Comparison of ENCODE assay signal across 18 cellular contexts in the genomic region with DNA sequence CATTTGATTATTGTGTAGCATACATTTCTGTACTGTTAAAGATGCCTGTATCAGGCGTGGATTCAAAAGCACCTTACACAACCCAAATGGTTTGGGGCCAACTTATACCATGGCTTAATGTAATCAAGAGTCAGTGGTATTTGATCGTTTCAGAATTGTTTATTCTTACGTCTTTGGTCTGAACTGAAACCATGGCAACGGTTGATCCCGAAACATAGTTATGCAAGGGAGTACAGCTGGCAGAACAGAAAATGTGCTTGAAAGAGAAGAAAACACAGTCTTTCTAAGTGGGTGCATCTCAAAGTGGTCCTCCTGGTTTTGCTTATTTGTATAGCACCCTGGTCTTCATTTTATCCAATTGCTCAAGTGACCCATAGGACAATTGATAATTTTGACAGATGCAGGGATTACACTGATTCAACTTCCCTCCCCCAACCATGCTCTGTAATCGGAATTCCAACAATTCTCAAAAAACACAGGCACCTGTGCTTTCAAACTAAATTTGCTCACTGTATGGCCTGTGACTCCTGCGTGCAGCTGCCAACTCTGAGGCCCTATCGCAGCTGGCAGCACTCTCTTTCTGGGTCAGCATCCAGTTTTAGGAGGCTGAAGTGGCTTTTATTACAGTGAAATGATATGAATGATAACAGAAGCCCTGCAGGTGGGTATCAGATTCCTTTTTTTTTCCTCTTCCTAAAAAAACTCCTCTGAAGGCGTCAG.
DNase-seq lines count a peak whose midpoint lies in the region; ATAC-seq and TF ChIP-seq lines count a peak whose summit lies in the region.
"Had no signal": no experiment of that assay in that cellular context is flagged by ENCODE, and none has a peak within 500 bp of the region (broad histone marks: within the 10 kb centered on the region; RNA-seq: fewer than 3 reads in every experiment).

No MANE protein-coding gene starts in this region.

- intact Hi-C loops in IMR-90 (cut with micrococcal nuclease): no loop called here

- dilution Hi-C loops in IMR-90 (cut with HindIII; ENCODE audit: low sequenced_read_pairs, unreplicated experiment): no loop called here

- peaks cover 3% of the 10 kb centered on the region; the same call in 1 of the 2 replicates for H3K4me1 ChIP-seq in IMR-90 (ENCODE audit: control insufficient read depth, insufficient read depth, low read length)
- H3K4me1 ChIP-seq in fibroblast of lung (ENCODE audit: control insufficient read depth, extremely low read depth, insufficient read depth, low read length): peaks cover 5% of the 10 kb centered on the region
- H3K4me1 ChIP-seq in parathyroid adenoma: peaks cover 12% of the 10 kb centered on the region

- no peak overlapping the region for H3K18ac ChIP-seq in IMR-90 (ENCODE audit: low read depth, low read length)

- peaks cover 5% of the 10 kb centered on the region for H3K27me3 Mint-ChIP-seq in HFFc6 (ENCODE audit: insufficient read depth)
- H3K27me3 Mint-ChIP-seq: activated CD4-positive, alpha-beta memory T cell treated with anti-CD3 and anti-CD28 coated beads for 36 hours; activated naive CD4-positive, alpha-beta T cell treated with anti-CD3 and anti-CD28 coated beads, Interleukin-2, amount 10 ng/mL, durations not matched to agents 7 days and 5 days; dendritic cell treated with granulocyte-macrophage colony-stimulating factor and Interleukin-4, amounts not matched to agents 40 ng/mL and 50 ng/mL, for 4 days; type B pancreatic cell had no signal

- H3K4me3 Mint-ChIP-seq in HFFc6: no peak overlapping the region
- H3K4me3 Mint-ChIP-seq: activated CD4-positive, alpha-beta memory T cell treated with anti-CD3 and anti-CD28 coated beads for 36 hours; activated naive CD4-positive, alpha-beta T cell treated with anti-CD3 and anti-CD28 coated beads, Interleukin-2, amount 10 ng/mL, durations not matched to agents 7 days and 5 days; dendritic cell treated with granulocyte-macrophage colony-stimulating factor and Interleukin-4, amounts not matched to agents 40 ng/mL and 50 ng/mL, for 4 days; type B pancreatic cell had no signal

- H4K91ac ChIP-seq in IMR-90 (ENCODE audit: insufficient read depth, low read depth, low read length): no peak overlapping the region

- no peak for TF ChIP-seq RAD21 in IMR-90 (IDR thresholded peaks at IDR 0.05; ENCODE audit: low read length)

- H2AFZ ChIP-seq in IMR-90 (replicated peaks; ENCODE audit: low read length, poor library complexity) (no peak overlapping the region), fibroblast of lung (ENCODE audit: low read length) (no peak overlapping the region), parathyroid adenoma (no peak overlapping the region)

- H3K27ac ChIP-seq in IMR-90 (ENCODE audit: insufficient read depth, low read length) (no peak overlapping the region), fibroblast of lung (ENCODE audit: insufficient read depth, low read length) (no peak overlapping the region), parathyroid adenoma (no peak overlapping the region)
- H3K27ac ChIP-seq: gastrocnemius medialis, Peyer's patch had no signal

- no TSS peak for BruUV-seq in IMR-90 (replicated peaks; lab: Mats Ljungman, UMichigan)

- H2BK20ac ChIP-seq in IMR-90 (ENCODE audit: low read depth, low read length): no peak overlapping the region

- peak overlapping the region; percentile 29; the same call in 1 of the 2 replicates for H3K4me2 ChIP-seq in IMR-90 (ENCODE audit: low read depth, low read length)
- H3K4me2 ChIP-seq in fibroblast of lung (ENCODE audit: extremely low read depth, insufficient read depth, low read length): peak overlapping the region; percentile 16
- H3K4me2 ChIP-seq in parathyroid adenoma (ENCODE audit: low read length): peak overlapping the region; percentile 44

- no peak overlapping the region for H3K56ac ChIP-seq in IMR-90 (ENCODE audit: extremely low read depth, insufficient read depth, low read length)

- in situ Hi-C loops in IMR-90 (cut with MboI; ENCODE audit: low sequenced_read_pairs): no loop called here

- H4K20me1 ChIP-seq in IMR-90 (ENCODE audit: insufficient read depth, low read length): no peaks in the 10 kb centered on the region
- no peaks in the 10 kb centered on the region for H4K20me1 ChIP-seq in fibroblast of lung (ENCODE audit: control insufficient read depth, extremely low read depth, insufficient read depth, low read length)

- H4K5ac ChIP-seq in IMR-90 (ENCODE audit: low read depth, low read length): no peak overlapping the region

- no peak overlapping the region for H3K4me3 ChIP-seq in IMR-90 (ENCODE audit: insufficient read depth, low read depth, low read length)
- no peak overlapping the region for H3K4me3 ChIP-seq in fibroblast of lung (replicated peaks in 1 of 4; ENCODE audit: control extremely low read depth in 1 of 4, insufficient read depth in 1 of 4, low read depth in 3 of 4, low read length in 4 of 4)
- no peak overlapping the region for H3K4me3 ChIP-seq in parathyroid adenoma (ENCODE audit: low read depth, low read length)
- H3K4me3 ChIP-seq: gastrocnemius medialis, Peyer's patch had no signal

- no peak overlapping the region for H3K4ac ChIP-seq in IMR-90 (ENCODE audit: low read depth, low read length)

- H2BK120ac ChIP-seq in IMR-90 (ENCODE audit: low read depth, low read length): no peak overlapping the region

- no peak for TF ChIP-seq CTCF in IMR-90 (conservative IDR thresholded peaks at IDR 0.05; ENCODE audit: low read depth, low read length)
- TF ChIP-seq CTCF in fibroblast of lung (conservative IDR thresholded peaks at IDR 0.05 in 1 of 2, IDR thresholded peaks at IDR 0.05 in 1 of 2; ENCODE audit: low read depth in 1 of 2, low read length in 2 of 2): no peak
- TF ChIP-seq CTCF in parathyroid adenoma (IDR thresholded peaks at IDR 0.05): no peak
- TF ChIP-seq CTCF in HFFc6 (IDR thresholded peaks at IDR 0.05): no peak

- no peak overlapping the region for H3K23ac ChIP-seq in IMR-90 (ENCODE audit: low read depth, low read length)

- no peaks in the 10 kb centered on the region for H3K79me2 ChIP-seq in fibroblast of lung (ENCODE audit: control insufficient read depth, insufficient read depth, low read length)
- H3K79me2 ChIP-seq in parathyroid adenoma: no peaks in the 10 kb centered on the region

- H3K36me3 ChIP-seq in IMR-90 (ENCODE audit: control insufficient read depth, insufficient read depth, low read length) (no peaks in the 10 kb centered on the region), fibroblast of lung (ENCODE audit: control insufficient read depth, insufficient read depth, low read length) (no peaks in the 10 kb centered on the region), parathyroid adenoma (ENCODE audit: control insufficient read depth, insufficient read depth, low read length) (no peaks in the 10 kb centered on the region)
- H3K36me3 ChIP-seq: gastrocnemius medialis, Peyer's patch had no signal

- H3K9me3 Mint-ChIP-seq in HFFc6: peaks cover 22% of the 10 kb centered on the region
- H3K9me3 Mint-ChIP-seq: type B pancreatic cell had no signal

- H3K14ac ChIP-seq in IMR-90 (replicated peaks; ENCODE audit: low read depth, low read length): no peak overlapping the region

- H2AK5ac ChIP-seq in IMR-90 (ENCODE audit: low read depth, low read length): no peak overlapping the region

- POLR2A ChIA-PET in IMR-90 (lab: Charles Lee; ENCODE audit: unreplicated experiment): no interaction called here

- no peak overlapping the region for H2BK15ac ChIP-seq in IMR-90 (ENCODE audit: low read depth, low read length)

- peaks cover 12% of the 10 kb centered on the region; the same call in 1 of the 2 replicates for H3K36me3 Mint-ChIP-seq in HFFc6 (ENCODE audit: low read depth)
- H3K36me3 Mint-ChIP-seq: activated CD4-positive, alpha-beta memory T cell treated with anti-CD3 and anti-CD28 coated beads for 36 hours; activated naive CD4-positive, alpha-beta T cell treated with anti-CD3 and anti-CD28 coated beads, Interleukin-2, amount 10 ng/mL, durations not matched to agents 7 days and 5 days had no signal

- H3K27me3 ChIP-seq in IMR-90 (ENCODE audit: control insufficient read depth, insufficient read depth, low read length) (no peaks in the 10 kb centered on the region; the same call in 1 of the 2 replicates), fibroblast of lung (ENCODE audit: control insufficient read depth, insufficient read depth, low read length) (no peaks in the 10 kb centered on the region), parathyroid adenoma (ENCODE audit: control insufficient read depth, insufficient read depth, low read length) (no peaks in the 10 kb centered on the region)
- H3K27me3 ChIP-seq: gastrocnemius medialis, Peyer's patch had no signal

- H3K9me3 ChIP-seq in IMR-90 (ENCODE audit: control insufficient read depth, insufficient read depth, low read length) (peaks cover 3% of the 10 kb centered on the region), fibroblast of lung (ENCODE audit: control insufficient read depth, insufficient read depth, low read depth, low read length) (no peaks in the 10 kb centered on the region), parathyroid adenoma (ENCODE audit: control insufficient read depth, low read length) (no peaks in the 10 kb centered on the region)
- H3K9me3 ChIP-seq: gastrocnemius medialis, Peyer's patch had no signal

- no peaks in the 10 kb centered on the region for H3K9me1 ChIP-seq in IMR-90 (ENCODE audit: insufficient read depth, low read length)

- H2AK9ac ChIP-seq in IMR-90 (replicated peaks; ENCODE audit: low read depth, low read length, poor library complexity): no peak overlapping the region

- CTCF ChIA-PET in IMR-90 (lab: Yijun Ruan, JAX): interaction anchor here (0.5 to 0.6 kb wide), 2 partner anchors 80 to 84 kb away, joined by 3 read pairs; no protein-coding TSS in a partner anchor

- TF ChIP-seq POLR2A in IMR-90 (IDR thresholded peaks at IDR 0.05; ENCODE audit: low read depth, low read length): no peak

- ATAC-seq in IMR-90 (ENCODE audit: low read depth) (peak; percentile 77), GM18870 (IDR thresholded peaks at IDR 0.05; ENCODE audit: unreplicated experiment) (no peak), GM21825 (IDR thresholded peaks at IDR 0.05; ENCODE audit: unreplicated experiment) (no peak)
- ATAC-seq: gastrocnemius medialis had no signal

- no peak overlapping the region for H2BK5ac ChIP-seq in IMR-90 (ENCODE audit: low read depth, low read length, poor library complexity, severe bottlenecking)

- H3K27ac Mint-ChIP-seq in HFFc6: no peak overlapping the region
- H3K27ac Mint-ChIP-seq: activated CD4-positive, alpha-beta memory T cell treated with anti-CD3 and anti-CD28 coated beads for 36 hours; activated naive CD4-positive, alpha-beta T cell treated with anti-CD3 and anti-CD28 coated beads, Interleukin-2, amount 10 ng/mL, durations not matched to agents 7 days and 5 days; dendritic cell treated with granulocyte-macrophage colony-stimulating factor and Interleukin-4, amounts not matched to agents 40 ng/mL and 50 ng/mL, for 4 days; type B pancreatic cell had no signal

- DNase-seq in IMR-90: peak; percentile 84
- peak; percentile 82 for DNase-seq in NCI-H2196 treated with DMSO at 0.1 percent for 48 hours (lab: John Stamatoyannopoulos, UW; ENCODE audit: unreplicated experiment)
- DNase-seq in fibroblast of lung (ENCODE audit: low read depth in 2 of 2): peak; percentile 17 to 88
- no peak for DNase-seq in hypothalamus (lab: John Stamatoyannopoulos, UW)
- no peak for DNase-seq in HFFc6
- DNase-seq: activated CD4-positive, alpha-beta memory T cell treated with anti-CD3 and anti-CD28 coated beads for 36 hours; activated naive CD4-positive, alpha-beta T cell treated with anti-CD3 and anti-CD28 coated beads, Interleukin-2, amount 10 ng/mL, durations not matched to agents 7 days and 5 days; Calu3; gastrocnemius medialis; kidney glomerular epithelial cell; NCI-H1694; Peyer's patch; stimulated activated CD4-positive, alpha-beta T cell treated with anti-CD3 and anti-CD28 coated beads, Interleukin-12 subunit alpha, Interleukin-12 subunit beta, amount 100 ng/mL, for 4 hours had no signal

- no peak overlapping the region for H4K8ac ChIP-seq in IMR-90 (ENCODE audit: low read depth in 2 of 2, low read length in 2 of 2)

- 0% methylated on average over 2 of the region's 9 CpGs; no CpG with 5 or more reads in 1 of the 2 experiments for WGBS in IMR-90 (ENCODE audit: extremely low coverage in 2 of 2, insufficient read length in 1 of 2), 2 experiments

- H3K9ac ChIP-seq in IMR-90 (ENCODE audit: low read depth, low read length) (no peak overlapping the region), fibroblast of lung (ENCODE audit: insufficient read depth, low read length) (no peak overlapping the region), parathyroid adenoma (no peak overlapping the region)

- H3K4me1 Mint-ChIP-seq in HFFc6 (ENCODE audit: low read depth): no peaks in the 10 kb centered on the region
- H3K4me1 Mint-ChIP-seq: activated naive CD4-positive, alpha-beta T cell treated with anti-CD3 and anti-CD28 coated beads, Interleukin-2, amount 10 ng/mL, durations not matched to agents 7 days and 5 days had no signal

- no peaks in the 10 kb centered on the region for H3K79me1 ChIP-seq in IMR-90 (ENCODE audit: low read depth in 1 of 2, low read length in 2 of 2)

Comparison
In these comparisons a context has a peak if more than half of its experiments do, and no peak if none do; other contexts are left out.
1. DNase-seq: peak in IMR-90 (single experiment), NCI-H2196 treated with DMSO at 0.1 percent for 48 hours (single experiment) and fibroblast of lung (2 of 2); none in hypothalamus (0 of 51) and HFFc6 (single experiment).
2. Peak in every context shown above with its lines, with median percentiles within 50 percentile points of each other: H3K4me2 ChIP-seq.